ENCODE assay signal across 1 cellular context in genomic region chr11:61777234-61778090, GRCh38.
TF ChIP-seq lines count a peak whose summit lies in the region.

No MANE protein-coding gene starts in this region.

TF ChIP-seq in SK-N-SH, 30 proteins besides CTCF, POLR2A, EP300 and RAD21 (continued from another document):
- TF ChIP-seq MXI1 (IDR thresholded peaks at IDR 0.05; ENCODE audit: low read depth, low read length) (no peak), USF1 (IDR thresholded peaks at IDR 0.05; ENCODE audit: borderline replicate concordance, low read depth) (no peak), ZBTB33 (IDR thresholded peaks at IDR 0.05; ENCODE audit: borderline replicate concordance, low read depth) (no peak), YY1 (IDR thresholded peaks at IDR 0.05; ENCODE audit: low read depth) (no peak), SIN3A (IDR thresholded peaks at IDR 0.05; ENCODE audit: borderline replicate concordance, low read depth, low read length) (no peak), NRF1 (IDR thresholded peaks at IDR 0.05; ENCODE audit: low read depth, low read length) (no peak), FOXM1 (IDR thresholded peaks at IDR 0.05; ENCODE audit: low read depth) (no peak), FOXJ3 (CRISPR knock-in tag; IDR thresholded peaks at IDR 0.05) (no peak), PBX3 (IDR thresholded peaks at IDR 0.05) (no peak)
